In genomic region chr4:126419266-126419665, GRCh38 we compare ENCODE assay signal across 8 cellular contexts.
"Had no signal": no experiment of that assay in that cellular context is flagged by ENCODE, and none has a peak within 500 bp of the region (broad histone marks: within the 10 kb centered on the region; RNA-seq: fewer than 3 reads in every experiment).

No MANE protein-coding gene starts in this region.

- FAIRE-seq: G401.6, GM12878, GM12891, GM12892, GM18507, GM19239 had no signal

- H3K4me3 ChIP-seq: GM12878 had no signal

- ATAC-seq: GM12878 had no signal

- DNase-seq: GDM1, GF-D8 had no signal
